In the genomic region with DNA sequence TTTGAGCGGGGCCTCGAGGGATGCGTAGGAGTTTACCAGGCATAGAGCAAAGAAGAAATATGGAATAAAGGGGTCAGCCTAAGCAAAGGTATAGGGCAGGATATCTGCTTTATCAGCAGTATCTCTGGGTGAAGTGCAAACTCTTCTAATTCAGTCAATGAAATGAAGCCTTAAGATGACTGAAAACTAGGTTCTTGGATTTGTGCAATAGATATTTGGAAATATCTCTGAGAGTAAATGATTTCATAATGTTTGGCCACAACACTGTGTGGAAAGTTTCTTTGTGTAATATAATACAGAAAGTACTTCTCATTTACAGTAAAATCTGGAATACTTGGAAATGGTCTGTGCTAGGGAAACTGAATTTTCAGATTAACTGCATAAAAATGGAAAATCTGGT, we compare ENCODE assay signal across 17 cellular contexts. TPM values are rescaled to one million over a fixed set of nuclear protein-coding genes. Genes with fewer than 3 reads are reported as not detected.
A peak's percentile ranks its signal among the peaks of the same experiment; 100 is the strongest.
DNase-seq lines count a peak whose midpoint lies in the region; ATAC-seq, FAIRE-seq and TF ChIP-seq lines count a peak whose summit lies in the region.
"Had no signal": no experiment of that assay in that cellular context is flagged by ENCODE, and none has a peak within 500 bp of the region (broad histone marks: within the 10 kb centered on the region; RNA-seq: fewer than 3 reads in every experiment).

No MANE protein-coding gene starts in this region.

- TF ChIP-seq EP300 in A549 (IDR thresholded peaks at IDR 0.05) = no peak; a peak in 1 of 5 replicates

- TF ChIP-seq RAD21 in A549 (conservative IDR thresholded peaks at IDR 0.05 in 1 of 2, IDR thresholded peaks at IDR 0.05 in 1 of 2) = no peak

- TF ChIP-seq CTCF in A549 (IDR thresholded peaks at IDR 0.05) = no peak
- TF ChIP-seq CTCF in adrenal gland (IDR thresholded peaks at IDR 0.05) = no peak
- no peak for TF ChIP-seq CTCF in lung (IDR thresholded peaks at IDR 0.05; ENCODE audit: control extremely low read depth, extremely low read depth)

- H3K27me3 ChIP-seq in adrenal gland (no peaks in the 10 kb centered on the region), lung (ENCODE audit: control insufficient read depth, insufficient read depth) (no peaks in the 10 kb centered on the region)

- ATAC-seq in A549 = no peak
- ATAC-seq in lung (ENCODE audit: insufficient read depth, low FRiP score) = peak; percentile 67
- no peak for ATAC-seq in HG03196 (IDR thresholded peaks at IDR 0.05; ENCODE audit: unreplicated experiment)
- ATAC-seq in GM19035 (IDR thresholded peaks at IDR 0.05; ENCODE audit: unreplicated experiment) = no peak

- H3K4me3 ChIP-seq in A549 (no peak overlapping the region), adrenal gland (no peak overlapping the region), lung (no peak overlapping the region)
- H3K4me3 ChIP-seq: thoracic aorta had no signal

- CTCF ChIA-PET in A549 (lab: Yijun Ruan, JAX) = interaction anchor here (1.2 to 2.1 kb wide), 2 partner anchors 11 to 24 kb away, joined by 4 to 5 read pairs; no protein-coding TSS in a partner anchor

- H3K36me3 ChIP-seq in adrenal gland (replicated peaks in 1 of 2) (no peaks in the 10 kb centered on the region), lung (ENCODE audit: control insufficient read depth in 2 of 2, insufficient read depth in 2 of 2, low read length in 2 of 2) (no peaks in the 10 kb centered on the region)
- H3K36me3 ChIP-seq: thoracic aorta had no signal

- H3K4me2 ChIP-seq in A549 = no peak overlapping the region

- FAIRE-seq in A549 (lab: Jason Lieb, UNC) = no peak
- FAIRE-seq: astrocyte, GM18507 had no signal

- POLR2A ChIA-PET in A549 (lab: Yijun Ruan, JAX) = no interaction called here

- 0 out of 3 replicates have a peak, but pooled peaks cover 4% of the 10 kb centered on the region for H3K9me3 ChIP-seq in A549
- H3K9me3 ChIP-seq in adrenal gland (replicated peaks in 1 of 3) = no peaks in the 10 kb centered on the region
- peaks cover 0 to 1% of the 10 kb centered on the region in 2 donors for H3K9me3 ChIP-seq in lung (ENCODE audit: control insufficient read depth in 2 of 2, insufficient read depth in 1 of 2, low read length in 1 of 2)
- H3K9me3 ChIP-seq: thoracic aorta had no signal

- intact Hi-C loops in adrenal gland (cut with DNase I) = no loop called here

- H3K27ac ChIP-seq in A549 (peak overlapping the region; percentile 54 to 74), adrenal gland (peak overlapping the region in 3 of 5 donors; percentile 10 to 57 (median 55)), lung (ENCODE audit: low read depth in 1 of 2, low read length in 1 of 2) (peak overlapping the region in 1 of 2 donors; percentile 17)
- H3K27ac ChIP-seq: thoracic aorta had no signal

- TF ChIP-seq POLR2A in A549 (IDR thresholded peaks at IDR 0.05; ENCODE audit: low read length) = no peak
- TF ChIP-seq POLR2A in adrenal gland (IDR thresholded peaks at IDR 0.05) = no peak

- DNase-seq in A549 (ENCODE audit: low read depth in 1 of 2, low spot score in 1 of 2) = no peak
- peak; percentile 22 to 27 for DNase-seq in Kasumi-1 (lab: John Stamatoyannopoulos, UW)
- no peak for DNase-seq in adrenal gland
- DNase-seq in lung (ENCODE audit: low spot score) = no peak
- DNase-seq in D341Med (ENCODE audit: low spot score) = no peak
- no peak for DNase-seq in inferior parietal cortex (ENCODE audit: extremely low spot score)
- DNase-seq: cortex of kidney; hippocampal formation; NCI-H1105 treated with DMSO at 0.1 percent for 48 hours; NK-92 treated with Interleukin-12 subunit alpha and Interleukin-12 subunit beta, amount 100 ng/mL, for 24 hours; stimulated activated CD4-positive, alpha-beta T cell treated with anti-CD3 and anti-CD28 coated beads, Interleukin-2, amount 100 ng/mL, for 24 hours had no signal

- peaks cover 33% of the 10 kb centered on the region for H3K4me1 ChIP-seq in A549
- peaks cover 0 to 6% of the 10 kb centered on the region in 2 donors for H3K4me1 ChIP-seq in adrenal gland (replicated peaks in 1 of 2)
- H3K4me1 ChIP-seq in lung (ENCODE audit: control insufficient read depth in 2 of 2, insufficient read depth in 2 of 2, low read length in 2 of 2) = peaks cover 0 to 6% of the 10 kb centered on the region in 2 donors

- 96% methylated on average over 3 of the region's 3 CpGs for WGBS in A549 (ENCODE audit: missing lambda C conversion rate)
- 94 to 96% (median 95%) methylated on average over 3 of the region's 3 CpGs for WGBS in adrenal gland, 4 donors
- 76 to 86% methylated on average over 3 of the region's 3 CpGs for WGBS in lung, 2 donors

TF ChIP-seq in A549, 52 proteins besides CTCF, POLR2A, EP300 and RAD21:
- peak in 1 of 2 experiments; percentile 82; a peak in 2 of 4 replicates for TF ChIP-seq CEBPB (IDR thresholded peaks at IDR 0.05)
- TF ChIP-seq MAFK (IDR thresholded peaks at IDR 0.05; ENCODE audit: partially characterized antibody) = peak; percentile 71
- TF ChIP-seq, protein P1, sequence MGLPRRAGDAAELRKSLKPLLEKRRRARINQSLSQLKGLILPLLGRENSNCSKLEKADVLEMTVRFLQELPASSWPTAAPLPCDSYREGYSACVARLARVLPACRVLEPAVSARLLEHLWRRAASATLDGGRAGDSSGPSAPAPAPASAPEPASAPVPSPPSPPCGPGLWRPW (IDR thresholded peaks at IDR 0.05) = peak; percentile 79
- no peak for TF ChIP-seq HOXB13 (CRISPR knock-in tag; IDR thresholded peaks at IDR 0.05; ENCODE audit: low read depth)
- no peak for TF ChIP-seq KDM1A (IDR thresholded peaks at IDR 0.05; ENCODE audit: low read depth)
- TF ChIP-seq HOXB5 (CRISPR knock-in tag; IDR thresholded peaks at IDR 0.05) = no peak

RNA-seq across cellular contexts. Expression of gene KCNJ15, which starts 26.1 kb away (rescaled TPM):
- polyA plus RNA-seq in A549 (2011; rRNA removed) (0.19 and 0.30 TPM in 2 replicates), A549 (2017; fragmentation: RNase III; extraction: RNeasy Plus Mini Kit Qiagen cat#74134 plus additional on column Dnase treatment) (0.05 to 0.30 TPM in 2 of 3 replicates, not detected in the other), adrenal gland (under 1 TPM; 0.24 to 0.48 (median 0.48) TPM), lung (10 to 100 TPM; 28.2 to 46.7 TPM)
- 0.01 and 0.08 TPM in 2 replicates for polyA plus RNA-seq in A549 (2012; cell fraction: cytosol; rRNA removed)
- 0.05 TPM in 1 of 2 replicates, not detected in the other for polyA plus RNA-seq in A549 (2012; cell fraction: nucleus; rRNA removed)
- polyA minus RNA-seq in A549 (2011; rRNA and poly(A)+ RNA removed) = 0.29 and 0.54 TPM in 2 replicates
- total RNA-seq in adrenal gland (1 to 10 TPM in 4 of 8 donors, under 1 TPM in 4; 0.11 to 2.8 (median 0.82) TPM), lung (10 to 100 TPM; 76.4 to 79.1 TPM)
- total RNA-seq: SK-MEL-5 had no signal

Comparison
In these comparisons a context has a peak if more than half of its experiments do, and no peak if none do; other contexts are left out.
1. DNase-seq: peak in Kasumi-1 (2 of 2); none in A549 (0 of 2), adrenal gland (0 of 7), lung (single experiment), D341Med (single experiment) and inferior parietal cortex (single experiment).
2. RNA of gene KCNJ15, which starts 26.1 kb away (polyA plus RNA-seq): 28.2 to 46.7 TPM in lung; 0.24 to 0.48 TPM in adrenal gland and 0.01 to 0.30 TPM in A549; every median in the first group is over 10 times any median in the second.